In genomic region chr5:127892467-127893207, GRCh38 we compare ENCODE assay signal across 10 cellular contexts.
DNase-seq lines count a peak whose midpoint lies in the region; ATAC-seq and TF ChIP-seq lines count a peak whose summit lies in the region.
"Had no signal": no experiment of that assay in that cellular context is flagged by ENCODE, and none has a peak within 500 bp of the region (broad histone marks: within the 10 kb centered on the region; RNA-seq: fewer than 3 reads in every experiment).

No MANE protein-coding gene starts in this region.

- no peak for TF ChIP-seq POLR2A in upper lobe of left lung (IDR thresholded peaks at IDR 0.05)

- POLR2A ChIA-PET in CD8-positive, alpha-beta T cell (lab: Charles Lee) = no interaction called here

- no peaks in the 10 kb centered on the region for H3K27me3 ChIP-seq in CD8-positive, alpha-beta T cell (ENCODE audit: insufficient read depth, low read length)
- H3K27me3 ChIP-seq in layer of hippocampus (ENCODE audit: control insufficient read depth, insufficient read depth, low read length) = no peaks in the 10 kb centered on the region
- no peaks in the 10 kb centered on the region for H3K27me3 ChIP-seq in upper lobe of left lung
- H3K27me3 ChIP-seq: spleen had no signal

- no peak overlapping the region for H3K27ac Mint-ChIP-seq in CD8-positive, alpha-beta T cell
- H3K27ac Mint-ChIP-seq: activated T-cell treated with anti-CD3 and anti-CD28 coated beads, Interleukin-2, amount 50 U/mL, for 72 hours had no signal

- H3K27ac ChIP-seq in CD8-positive, alpha-beta T cell (ENCODE audit: low read depth, low read length) = no peak overlapping the region
- H3K27ac ChIP-seq in angular gyrus (ENCODE audit: low read depth, low read length) (peak overlapping the region; percentile 58), layer of hippocampus (ENCODE audit: low read depth, low read length) (peak overlapping the region; percentile 49), upper lobe of left lung (peak overlapping the region in 2 of 4 donors; percentile 5 to 61)
- H3K27ac ChIP-seq: spleen had no signal

- no peak for TF ChIP-seq EP300 in upper lobe of left lung (IDR thresholded peaks at IDR 0.05)

- no peak for TF ChIP-seq CTCF in CD8-positive, alpha-beta T cell (IDR thresholded peaks at IDR 0.05)
- TF ChIP-seq CTCF in upper lobe of left lung (IDR thresholded peaks at IDR 0.05) (no peak), omental fat pad (IDR thresholded peaks at IDR 0.05) (no peak)

- DNase-seq in CD8-positive, alpha-beta T cell = no peak
- peak; percentile 75 for DNase-seq in HT1080 (ENCODE audit: low read depth)
- DNase-seq in AML-193 (lab: John Stamatoyannopoulos, UW) = no peak
- no peak for DNase-seq in middle frontal gyrus (ENCODE audit: extremely low spot score, low spot score)
- DNase-seq in upper lobe of left lung = no peak
- DNase-seq in omental fat pad (ENCODE audit: low spot score) = no peak
- DNase-seq: activated T-cell treated with anti-CD3 and anti-CD28 coated beads, Interleukin-2, amount 50 U/mL, for 72 hours; spleen had no signal

- WGBS in upper lobe of left lung, 2 donors = 35 to 46% methylated on average over 6 of the region's 6 CpGs

- no peaks in the 10 kb centered on the region for H3K36me3 Mint-ChIP-seq in CD8-positive, alpha-beta T cell

- no peaks in the 10 kb centered on the region for H3K4me1 Mint-ChIP-seq in CD8-positive, alpha-beta T cell (ENCODE audit: low read depth)

- no peaks in the 10 kb centered on the region for H3K36me3 ChIP-seq in CD8-positive, alpha-beta T cell (ENCODE audit: insufficient read depth, low read length)
- H3K36me3 ChIP-seq in upper lobe of left lung = no peaks in the 10 kb centered on the region
- H3K36me3 ChIP-seq: spleen had no signal

- CTCF ChIA-PET in CD8-positive, alpha-beta T cell (lab: Charles Lee) = interaction anchor here (1.2 kb wide), 1 partner anchor 309 kb away, joined by 5 read pairs; no protein-coding TSS in a partner anchor

- H3K9me3 Mint-ChIP-seq in CD8-positive, alpha-beta T cell = no peaks in the 10 kb centered on the region

- H3K4me1 ChIP-seq in CD8-positive, alpha-beta T cell (ENCODE audit: insufficient read depth, low read length) = no peaks in the 10 kb centered on the region
- peaks cover 0 to 16% (median 0%) of the 10 kb centered on the region in 4 donors for H3K4me1 ChIP-seq in upper lobe of left lung
- H3K4me1 ChIP-seq: spleen had no signal

- ATAC-seq in CD8-positive, alpha-beta T cell = peak; percentile 34
- ATAC-seq in upper lobe of left lung (ENCODE audit: low FRiP score in 2 of 2) (no peak), omental fat pad (ENCODE audit: low FRiP score) (no peak)
- ATAC-seq: activated T-cell treated with anti-CD3 and anti-CD28 coated beads, Interleukin-2, amount 50 U/mL, for 72 hours had no signal

- no peaks in the 10 kb centered on the region for H3K9me3 ChIP-seq in CD8-positive, alpha-beta T cell (ENCODE audit: low read length)
- H3K9me3 ChIP-seq in upper lobe of left lung = no peaks in the 10 kb centered on the region
- H3K9me3 ChIP-seq: spleen had no signal

- peaks cover 2% of the 10 kb centered on the region for H3K27me3 Mint-ChIP-seq in CD8-positive, alpha-beta T cell (ENCODE audit: low read depth)

- intact Hi-C loops in CD8-positive, alpha-beta T cell (cut with DNase I, micrococcal nuclease) = no loop called here

- no peak overlapping the region for H3K4me3 Mint-ChIP-seq in CD8-positive, alpha-beta T cell
- H3K4me3 Mint-ChIP-seq: activated T-cell treated with anti-CD3 and anti-CD28 coated beads, Interleukin-2, amount 50 U/mL, for 72 hours had no signal

- no peak overlapping the region for H3K4me3 ChIP-seq in CD8-positive, alpha-beta T cell (ENCODE audit: low read depth, low read length)
- H3K4me3 ChIP-seq in upper lobe of left lung = no peak overlapping the region
- H3K4me3 ChIP-seq: spleen had no signal
